Comparison of ENCODE assay signal across 12 cellular contexts in the genomic region with DNA sequence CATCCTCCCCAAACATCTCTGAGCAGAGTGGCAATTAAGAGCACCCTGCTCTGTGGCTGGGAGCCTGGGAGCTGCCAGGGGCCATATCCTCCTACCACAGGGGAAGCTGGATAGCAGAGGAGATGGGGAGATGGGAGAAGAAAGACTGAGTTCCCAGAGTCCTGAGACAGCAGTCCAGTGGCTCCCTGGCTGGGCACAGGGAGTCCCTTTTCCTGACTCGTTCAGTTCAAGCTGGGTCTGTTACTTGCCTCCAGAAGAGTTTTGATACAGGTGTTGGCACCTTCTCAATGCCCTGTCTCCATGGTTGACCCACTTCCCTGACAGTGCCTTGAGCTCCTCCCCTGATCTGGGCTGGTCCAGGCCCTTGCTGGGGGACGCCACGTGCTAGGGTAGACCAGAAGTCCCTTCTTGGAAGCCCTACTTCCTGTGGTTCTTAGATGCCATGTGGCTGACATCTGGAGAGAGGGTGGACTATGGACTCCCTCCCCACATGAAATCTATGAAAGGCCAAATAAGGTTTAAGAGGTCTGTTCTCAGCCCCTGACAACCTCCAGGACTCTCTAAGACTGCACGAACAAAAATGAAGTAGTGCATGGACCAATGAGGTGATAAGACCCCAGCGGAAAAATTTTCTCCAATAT.
DNase-seq lines count a peak whose midpoint lies in the region; ATAC-seq and TF ChIP-seq lines count a peak whose summit lies in the region.
"Had no signal": no experiment of that assay in that cellular context is flagged by ENCODE, and none has a peak within 500 bp of the region (broad histone marks: within the 10 kb centered on the region; RNA-seq: fewer than 3 reads in every experiment).

No MANE protein-coding gene starts in this region.

- H3K36me3 Mint-ChIP-seq in MCF 10A (ENCODE audit: insufficient read depth, unreplicated experiment) (no peaks in the 10 kb centered on the region), natural killer cell (no peaks in the 10 kb centered on the region), neural progenitor cell (no peaks in the 10 kb centered on the region)

- BruUV-seq in MCF 10A (replicated peaks; lab: Mats Ljungman, UMichigan) (no TSS peak), mammary epithelial cell (replicated peaks; lab: Mats Ljungman, UMichigan) (no TSS peak)

- dilution Hi-C loops in mammary epithelial cell (cut with HindIII; ENCODE audit: low sequenced_read_pairs): no loop called here

- H3K4me1 Mint-ChIP-seq in MCF 10A (ENCODE audit: insufficient read depth, unreplicated experiment) (peaks cover 37% of the 10 kb centered on the region), natural killer cell (peaks cover 60 to 61% of the 10 kb centered on the region in 2 donors), neural progenitor cell (peaks cover 35% of the 10 kb centered on the region)

- intact Hi-C loops in MCF 10A (cut with micrococcal nuclease) (loop anchor here (5.0 to 10.0 kb wide), 2 partner anchors 227 to 281 kb away; a partner anchor contains a TSS), mammary epithelial cell (cut with micrococcal nuclease) (loop anchor here (5.0 to 10.0 kb wide), 3 partner anchors 79 to 278 kb away; a partner anchor contains a TSS), natural killer cell (cut with micrococcal nuclease) (no loop called here), upper lobe of right lung (cut with DNase I) (no loop called here)

- peaks cover 10% of the 10 kb centered on the region for H3F3A ChIP-seq in neural progenitor cell (ENCODE audit: low read depth)

- H3K9ac ChIP-seq in mammary epithelial cell (ENCODE audit: insufficient read depth, low read length) (no peak overlapping the region), duodenal mucosa (ENCODE audit: low read depth in 1 of 2, low read length in 2 of 2) (peak overlapping the region in 1 of 2 donors; percentile 14), neural progenitor cell (no peak overlapping the region)

- H3K9me3 ChIP-seq in mammary epithelial cell (replicated peaks; ENCODE audit: insufficient read depth, low read length) (no peaks in the 10 kb centered on the region), duodenal mucosa (ENCODE audit: control insufficient read depth in 1 of 2, low read length in 2 of 2) (peaks cover 0 to under 1% of the 10 kb centered on the region in 2 donors), upper lobe of right lung (no peaks in the 10 kb centered on the region), neural progenitor cell (ENCODE audit: low read depth) (no peaks in the 10 kb centered on the region), SJCRH30 (replicated peaks) (0 out of 2 replicates have a peak, but pooled peaks cover 3% of the 10 kb centered on the region)
- H3K9me3 ChIP-seq: SJSA1 had no signal

- in situ Hi-C loops in mammary epithelial cell (cut with MboI; ENCODE audit: low sequenced_read_pairs in 2 of 2): no loop called here

- peaks cover 43% of the 10 kb centered on the region for H3K4me1 ChIP-seq in mammary epithelial cell (ENCODE audit: insufficient read depth, low read length)
- peaks cover 55 to 69% of the 10 kb centered on the region in 2 donors for H3K4me1 ChIP-seq in duodenal mucosa (ENCODE audit: control insufficient read depth in 1 of 2, insufficient read depth in 2 of 2, low read length in 2 of 2)
- H3K4me1 ChIP-seq in upper lobe of right lung: peaks cover 65% of the 10 kb centered on the region
- H3K4me1 ChIP-seq in neural progenitor cell: no peaks in the 10 kb centered on the region
- peaks cover 23% of the 10 kb centered on the region for H3K4me1 ChIP-seq in SJCRH30

- H3K9me3 Mint-ChIP-seq in MCF 10A (ENCODE audit: unreplicated experiment) (peaks cover 4% of the 10 kb centered on the region), natural killer cell (no peaks in the 10 kb centered on the region), neural progenitor cell (peaks cover 6% of the 10 kb centered on the region)

- H3K36me3 ChIP-seq in mammary epithelial cell (ENCODE audit: insufficient read depth, low read length): no peaks in the 10 kb centered on the region
- H3K36me3 ChIP-seq in duodenal mucosa (ENCODE audit: control insufficient read depth in 1 of 2, insufficient read depth in 2 of 2, low read length in 2 of 2): no peaks in the 10 kb centered on the region
- H3K36me3 ChIP-seq in upper lobe of right lung: no peaks in the 10 kb centered on the region
- no peaks in the 10 kb centered on the region for H3K36me3 ChIP-seq in neural progenitor cell
- no peaks in the 10 kb centered on the region for H3K36me3 ChIP-seq in SJCRH30
- H3K36me3 ChIP-seq: SJSA1 had no signal

- no peak overlapping the region for H3K4me3 Mint-ChIP-seq in MCF 10A (ENCODE audit: unreplicated experiment)
- H3K4me3 Mint-ChIP-seq in natural killer cell: no peak overlapping the region
- H3K4me3 Mint-ChIP-seq in neural progenitor cell: no peak overlapping the region

- POLR2A ChIA-PET in MCF 10A (lab: Yijun Ruan, JAX): interaction anchor here (0.6 to 12.1 kb wide), 8 partner anchors 12 to 232 kb away, joined by 3 to 110 read pairs (median 4); a partner anchor contains a TSS

- WGBS in mammary epithelial cell (ENCODE audit: low coverage, missing lambda C conversion rate): 96% methylated on average over 4 of the region's 5 CpGs

- H3K4me2 ChIP-seq in mammary epithelial cell (ENCODE audit: insufficient read depth, low read depth, low read length) (no peak overlapping the region), neural progenitor cell (no peak overlapping the region)

- H3K27ac Mint-ChIP-seq in MCF 10A (ENCODE audit: low read depth, unreplicated experiment) (peak overlapping the region; percentile 90), natural killer cell (peak overlapping the region; percentile 95 to 98), neural progenitor cell (no peak overlapping the region)

- H2AFZ ChIP-seq in mammary epithelial cell (ENCODE audit: low read depth, low read length) (no peak overlapping the region), neural progenitor cell (replicated peaks) (no peak overlapping the region)

- H3K27me3 ChIP-seq in mammary epithelial cell (ENCODE audit: insufficient read depth, low read length) (no peaks in the 10 kb centered on the region), duodenal mucosa (ENCODE audit: control insufficient read depth in 1 of 2, insufficient read depth in 2 of 2, low read length in 2 of 2) (no peaks in the 10 kb centered on the region), upper lobe of right lung (no peaks in the 10 kb centered on the region), neural progenitor cell (peaks cover 39% of the 10 kb centered on the region), SJCRH30 (no peaks in the 10 kb centered on the region)
- H3K27me3 ChIP-seq: SJSA1 had no signal

- H3K4me3 ChIP-seq in mammary epithelial cell (replicated peaks in 1 of 3; ENCODE audit: insufficient read depth in 1 of 3, low read depth in 2 of 3, low read length in 3 of 3): no peak overlapping the region
- H3K4me3 ChIP-seq in duodenal mucosa (ENCODE audit: low read depth in 1 of 2, low read length in 2 of 2): peak overlapping the region in 1 of 2 donors; percentile 5
- H3K4me3 ChIP-seq in upper lobe of right lung: no peak overlapping the region
- H3K4me3 ChIP-seq in neural progenitor cell: no peak overlapping the region
- no peak overlapping the region for H3K4me3 ChIP-seq in SJCRH30
- H3K4me3 ChIP-seq: SJSA1 had no signal

- CTCF ChIA-PET in MCF 10A (lab: Yijun Ruan, JAX) (interaction anchor here (0.6 to 1.2 kb wide), 2 partner anchors 58 to 106 kb away, joined by 4 to 5 read pairs; no protein-coding TSS in a partner anchor), mammary epithelial cell (lab: Charles Lee; ENCODE audit: low non-redundant PET) (no interaction called here)

- H4K20me1 ChIP-seq in mammary epithelial cell (ENCODE audit: insufficient read depth, low read length): no peaks in the 10 kb centered on the region
- H4K20me1 ChIP-seq in neural progenitor cell (ENCODE audit: low read depth): no peaks in the 10 kb centered on the region

- TF ChIP-seq CTCF in MCF 10A (IDR thresholded peaks at IDR 0.05; ENCODE audit: unreplicated experiment): no peak
- no peak for TF ChIP-seq CTCF in mammary epithelial cell (conservative IDR thresholded peaks at IDR 0.05 in 1 of 2, IDR thresholded peaks at IDR 0.05 in 1 of 2; ENCODE audit: extremely low read depth in 1 of 2, insufficient read depth in 1 of 2, low read depth in 1 of 2, low read length in 2 of 2)
- no peak for TF ChIP-seq CTCF in natural killer cell (IDR thresholded peaks at IDR 0.05)
- TF ChIP-seq CTCF in upper lobe of right lung (IDR thresholded peaks at IDR 0.05): no peak
- TF ChIP-seq CTCF in neural progenitor cell (IDR thresholded peaks at IDR 0.05): no peak

- ATAC-seq in natural killer cell (no peak), upper lobe of right lung (no peak)
- ATAC-seq: activated CD4-positive, CD25-positive, alpha-beta regulatory T cell treated with anti-CD3 and anti-CD28 coated beads, Interleukin-2, amount 50 U/mL, for 24 hours had no signal

- DNase-seq in MCF 10A (ENCODE audit: unreplicated experiment) (no peak), mammary epithelial cell (no peak), natural killer cell (no peak), upper lobe of right lung (no peak), NCI-H187 treated with DMSO at 0.1 percent for 48 hours (lab: John Stamatoyannopoulos, UW) (no peak), neural progenitor cell (ENCODE audit: low spot score) (no peak), SJCRH30 (no peak)
- DNase-seq: NCI-H526 treated with DMSO at 0.1 percent for 48 hours; stimulated activated naive CD4-positive, alpha-beta T cell had no signal

- H3K79me2 ChIP-seq in mammary epithelial cell (ENCODE audit: insufficient read depth, low read length) (no peaks in the 10 kb centered on the region), neural progenitor cell (ENCODE audit: low read depth) (no peaks in the 10 kb centered on the region)

- H3K27me3 Mint-ChIP-seq in MCF 10A (ENCODE audit: insufficient read depth, unreplicated experiment) (no peaks in the 10 kb centered on the region), natural killer cell (ENCODE audit: low read depth in 2 of 2) (no peaks in the 10 kb centered on the region), neural progenitor cell (ENCODE audit: insufficient read depth, low read depth) (peaks cover 4% of the 10 kb centered on the region)

- H3K27ac ChIP-seq in mammary epithelial cell (ENCODE audit: insufficient read depth, low read depth, low read length) (no peak overlapping the region), duodenal mucosa (ENCODE audit: low read depth, low read length) (peak overlapping the region; percentile 28), upper lobe of right lung (peak overlapping the region; percentile 71), neural progenitor cell (no peak overlapping the region), SJCRH30 (no peak overlapping the region)
- H3K27ac ChIP-seq: SJSA1 had no signal

Comparison
In these comparisons a context has a peak if more than half of its experiments do, and no peak if none do; other contexts are left out.
1. H3K27ac ChIP-seq: peak in duodenal mucosa (single experiment) and upper lobe of right lung (single experiment); none in mammary epithelial cell (single experiment), neural progenitor cell (single experiment) and SJCRH30 (single experiment).
2. intact Hi-C loops: an anchor here in MCF 10A (5.0 to 10.0 kb wide) and mammary epithelial cell (5.0 to 10.0 kb wide); none called in natural killer cell and upper lobe of right lung.